Comparison of ENCODE assay signal across 16 cellular contexts in the genomic region with DNA sequence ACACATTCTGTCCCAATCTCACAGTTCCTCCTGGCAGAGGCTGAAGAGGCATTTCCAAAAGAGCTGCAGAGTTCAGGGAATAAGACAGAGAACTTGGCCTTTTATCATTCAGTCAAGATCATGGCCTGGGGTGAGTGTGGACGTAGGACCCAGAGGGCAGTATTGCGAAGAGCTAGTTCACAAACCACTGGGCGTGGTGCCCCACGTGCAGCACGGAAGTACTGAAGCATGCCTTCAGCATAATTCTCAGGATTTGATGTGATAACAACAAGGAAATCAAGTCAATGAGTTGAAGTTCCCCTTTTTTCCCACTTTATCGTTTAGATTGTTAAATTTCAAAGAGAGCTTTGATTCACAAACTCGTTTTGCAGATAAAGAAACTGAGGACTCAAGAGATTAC.
"Had no signal": no experiment of that assay in that cellular context is flagged by ENCODE, and none has a peak within 500 bp of the region (broad histone marks: within the 10 kb centered on the region; RNA-seq: fewer than 3 reads in every experiment).

No MANE protein-coding gene starts in this region.

- H3K36me3 ChIP-seq: cardiac muscle cell, lower lobe of right lung, tibial nerve had no signal

- DNase-seq: activated CD4-positive, alpha-beta T cell treated with anti-CD3 and anti-CD28 coated beads for 36 hours; activated CD4-positive, alpha-beta T cell treated with anti-CD3 and anti-CD28 coated beads, Interleukin-2, amount 50 U/mL, for 48 hours; activated gamma-delta T cell treated with Interleukin-2 at 50 U/mL for 16 hours; activated naive CD8-positive, alpha-beta T cell treated with anti-CD3 and anti-CD28 coated beads for 36 hours; amygdala; dorsolateral prefrontal cortex; foreskin fibroblast; left cardiac atrium; lower lobe of right lung; nucleus accumbens; posterior cingulate gyrus; stimulated activated CD8-positive, alpha-beta memory T cell treated with anti-CD3 and anti-CD28 coated beads, Interleukin-4, amount 100 ng/mL, for 48 hours; stimulated activated naive CD4-positive, alpha-beta T cell had no signal

- H3K9me3 ChIP-seq: lower lobe of right lung, tibial nerve had no signal

- ATAC-seq: activated CD4-positive, alpha-beta T cell treated with anti-CD3 and anti-CD28 coated beads for 36 hours; lower lobe of right lung; WTC11 had no signal

- H3K4me3 ChIP-seq: cardiac muscle cell, dorsolateral prefrontal cortex, lower lobe of right lung, tibial nerve had no signal

- H3K27ac ChIP-seq: cardiac muscle cell, dorsolateral prefrontal cortex, lower lobe of right lung, tibial nerve had no signal

- H3K27me3 ChIP-seq: cardiac muscle cell, dorsolateral prefrontal cortex, tibial nerve had no signal

- H3K4me1 ChIP-seq: lower lobe of right lung, tibial nerve had no signal
